10 cellular contexts compared by ENCODE assay signal in genomic region chr7:15007507-15007906, GRCh38.
DNase-seq lines count a peak whose midpoint lies in the region; ATAC-seq, FAIRE-seq and TF ChIP-seq lines count a peak whose summit lies in the region.
"Had no signal": no experiment of that assay in that cellular context is flagged by ENCODE, and none has a peak within 500 bp of the region (broad histone marks: within the 10 kb centered on the region; RNA-seq: fewer than 3 reads in every experiment).

No MANE protein-coding gene starts in this region.

- H3K4me1 ChIP-seq in H1 (replicated peaks in 1 of 4; ENCODE audit: control insufficient read depth in 3 of 4, insufficient read depth in 4 of 4, low read length in 3 of 4) = peaks cover 0 to 9% (median 3%) of the 10 kb centered on the region in 4 experiments; a peak in 2 of 7 replicates
- H3K4me1 ChIP-seq: psoas muscle had no signal

- H3K4ac ChIP-seq in H1 (replicated peaks; ENCODE audit: insufficient read length, low read depth, low read length) = no peak overlapping the region

- WGBS in H1 (ENCODE audit: extremely low coverage in 1 of 2, insufficient coverage in 1 of 2, insufficient read length in 1 of 2, insufficient replicate concordance in 2 of 2, low coverage in 1 of 2, low lambda C conversion rate in 2 of 2, missing lambda C conversion rate in 1 of 2), 2 experiments = 56% methylated on average over 5 of the region's 5 CpGs; no CpG with 5 or more reads in 1 of the 2 experiments

- H2BK12ac ChIP-seq in H1 (ENCODE audit: low read depth, low read length) = no peak overlapping the region

- TF ChIP-seq RAD21 in H1 (IDR thresholded peaks at IDR 0.05 in 1 of 2, conservative IDR thresholded peaks at IDR 0.05 in 1 of 2; ENCODE audit: low read depth in 2 of 2, low read length in 2 of 2) = peak; percentile 63 to 67

- no peak overlapping the region for H3K23ac ChIP-seq in H1 (ENCODE audit: insufficient read length)

- DNase-seq in NCI-H2107 treated with DMSO at 0.1 percent for 48 hours (lab: John Stamatoyannopoulos, UW; ENCODE audit: unreplicated experiment) (peak; percentile 27), NCI-H2107 (lab: John Stamatoyannopoulos, UW) (no peak), NCI-H226 (peak; percentile 45), H1 (ENCODE audit: low read depth in 1 of 2, low spot score in 2 of 2) (peak; percentile 2 to 54), retinal pigment epithelial cell (ENCODE audit: low read depth) (no peak), HTR-8/SVneo (ENCODE audit: insufficient read length, low spot score) (no peak), OCI-M2 (lab: John Stamatoyannopoulos, UW; ENCODE audit: unreplicated experiment) (no peak)
- DNase-seq: activated gamma-delta T cell, psoas muscle had no signal

- no peak overlapping the region for H4K5ac ChIP-seq in H1 (ENCODE audit: insufficient read length, low read depth, low read length)

- no peak overlapping the region for H2BK20ac ChIP-seq in H1 (ENCODE audit: low read length)

- CTCF ChIA-PET in H1 (lab: Charles Lee; ENCODE audit: partially characterized antibody) = interaction anchor here (0.7 to 3.3 kb wide), 26 partner anchors 8 to 1183 kb away, joined by 3 to 32 read pairs (median 4); no protein-coding TSS in a partner anchor

- no peak overlapping the region for H3K27ac ChIP-seq in H1 (ENCODE audit: low read depth, low read length)
- H3K27ac ChIP-seq: psoas muscle had no signal

- no peak overlapping the region for H2BK5ac ChIP-seq in H1 (ENCODE audit: low read depth, low read length)

- H3K79me1 ChIP-seq in H1 (ENCODE audit: low read depth, low read length) = no peaks in the 10 kb centered on the region

- TF ChIP-seq CTCF in H1 (IDR thresholded peaks at IDR 0.05; ENCODE audit: control extremely low read depth in 1 of 3, insufficient read depth in 1 of 3, low read depth in 1 of 3, low read length in 3 of 3) = peak; percentile 4 to 70 (median 54)
- peak; percentile 61 for TF ChIP-seq CTCF in retinal pigment epithelial cell (conservative IDR thresholded peaks at IDR 0.05; ENCODE audit: low read depth, low read length)

- no peak overlapping the region for H2BK15ac ChIP-seq in H1 (ENCODE audit: low read length)

- H3K23me2 ChIP-seq in H1 (ENCODE audit: low read depth, low read length) = no peaks in the 10 kb centered on the region; the same call in 1 of the 2 replicates

- no peak overlapping the region; the same call in 1 of the 2 replicates for H2AFZ ChIP-seq in H1 (ENCODE audit: low read length)

- no peak overlapping the region for H3K9ac ChIP-seq in H1 (replicated peaks in 1 of 4; ENCODE audit: extremely low read depth in 1 of 4, low read depth in 3 of 4, low read length in 3 of 4)

- H4K91ac ChIP-seq in H1 (replicated peaks; ENCODE audit: insufficient read length, low read length) = no peak overlapping the region

- H2BK120ac ChIP-seq in H1 (replicated peaks; ENCODE audit: low read depth, low read length) = no peak overlapping the region

- peak; percentile 28 for FAIRE-seq in H1 (lab: Jason Lieb, UNC)
- FAIRE-seq in HTR-8/SVneo (lab: Jason Lieb, UNC) = no peak

- no peak overlapping the region for H3K14ac ChIP-seq in H1 (ENCODE audit: insufficient read length)

- H3K4me3 ChIP-seq in H1 (ENCODE audit: extremely low read depth in 1 of 4, insufficient read depth in 2 of 4, low read depth in 3 of 4, low read length in 4 of 4) = no peak overlapping the region
- H3K4me3 ChIP-seq in retinal pigment epithelial cell (ENCODE audit: low read length) = no peak overlapping the region
- H3K4me3 ChIP-seq: psoas muscle had no signal

- H3K79me2 ChIP-seq in H1 (ENCODE audit: control insufficient read depth in 1 of 2, insufficient read depth in 2 of 2, low read length in 2 of 2) = no peaks in the 10 kb centered on the region

- no peaks in the 10 kb centered on the region for H3K27me3 ChIP-seq in H1 (replicated peaks in 1 of 4; ENCODE audit: control insufficient read depth in 3 of 4, extremely low read depth in 1 of 4, insufficient read depth in 3 of 4, low read length in 3 of 4)

- no peak overlapping the region for H3K18ac ChIP-seq in H1 (ENCODE audit: extremely low read depth, low read length)

- no peaks in the 10 kb centered on the region for H3K36me3 ChIP-seq in H1 (ENCODE audit: control insufficient read depth in 2 of 4, insufficient read depth in 4 of 4, low read length in 3 of 4)

- H3K4me2 ChIP-seq in H1 (ENCODE audit: insufficient read depth in 1 of 2, low read depth in 2 of 2, low read length in 2 of 2) = no peak overlapping the region

- no peak for TF ChIP-seq POLR2A in H1 (IDR thresholded peaks at IDR 0.05; ENCODE audit: control extremely low read depth in 1 of 2, low read depth in 2 of 2, low read length in 2 of 2)

- no peak overlapping the region for H3K56ac ChIP-seq in H1 (replicated peaks; ENCODE audit: insufficient read length, low read depth, low read length)

- no peaks in the 10 kb centered on the region for H4K20me1 ChIP-seq in H1 (replicated peaks in 1 of 2; ENCODE audit: control insufficient read depth in 1 of 2, insufficient read depth in 2 of 2, low read length in 2 of 2)

- no peak overlapping the region for H4K8ac ChIP-seq in H1 (ENCODE audit: extremely low read depth, insufficient read depth, low read length)

- POLR2A ChIA-PET in H1 (lab: Charles Lee; ENCODE audit: partially characterized antibody) = no interaction called here

- H2AK5ac ChIP-seq in H1 (ENCODE audit: low read depth, low read length) = no peak overlapping the region

- no peaks in the 10 kb centered on the region for H3K9me3 ChIP-seq in H1 (ENCODE audit: insufficient read depth in 2 of 2, low read depth in 1 of 2, low read length in 1 of 2)

- no peak for ATAC-seq in GM21390 (IDR thresholded peaks at IDR 0.05; ENCODE audit: unreplicated experiment)
- ATAC-seq: psoas muscle had no signal

- no peak for TF ChIP-seq EP300 in H1 (IDR thresholded peaks at IDR 0.05; ENCODE audit: borderline replicate concordance in 1 of 2, low read depth in 2 of 2, low read length in 2 of 2)

TF ChIP-seq in H1, 55 proteins besides CTCF, POLR2A, EP300 and RAD21:
- TF ChIP-seq RBBP5 (IDR thresholded peaks at IDR 0.05; ENCODE audit: borderline replicate concordance, low read depth, low read length) = no peak
- no peak for TF ChIP-seq YY1 (IDR thresholded peaks at IDR 0.05; ENCODE audit: low read depth, low read length)
- TF ChIP-seq USF2 (IDR thresholded peaks at IDR 0.05; ENCODE audit: low read length) = no peak
- no peak for TF ChIP-seq TAF7 (optimal IDR thresholded peaks at IDR 0.05; ENCODE audit: borderline replicate concordance, low read depth, low read length)
- TF ChIP-seq JUND (IDR thresholded peaks at IDR 0.05; ENCODE audit: low read length) = no peak
- no peak for TF ChIP-seq CREB1 (IDR thresholded peaks at IDR 0.05)
- no peak for TF ChIP-seq TEAD4 (IDR thresholded peaks at IDR 0.05; ENCODE audit: low read depth, low read length)
- no peak for TF ChIP-seq ATF3 (IDR thresholded peaks at IDR 0.05; ENCODE audit: insufficient read depth, low read depth, low read length)
- TF ChIP-seq PHF8 (conservative IDR thresholded peaks at IDR 0.05; ENCODE audit: low read depth, low read length) = no peak
- no peak for TF ChIP-seq POLR2AphosphoS5 (IDR thresholded peaks at IDR 0.05; ENCODE audit: low read depth, low read length)
- no peak for TF ChIP-seq MAFK (IDR thresholded peaks at IDR 0.05; ENCODE audit: low read depth, low read length)

Comparison
In these comparisons a context has a peak if more than half of its experiments do, and no peak if none do; other contexts are left out.
1. DNase-seq: peak in NCI-H2107 treated with DMSO at 0.1 percent for 48 hours (single experiment), NCI-H226 (single experiment) and H1 (2 of 2); none in NCI-H2107 (single experiment), retinal pigment epithelial cell (single experiment), HTR-8/SVneo (single experiment) and OCI-M2 (single experiment).